Comparison of ENCODE assay signal across 8 cellular contexts in genomic region chr17:38752119-38752929, GRCh38. TPM values are rescaled to one million over a fixed set of nuclear protein-coding genes. Genes with fewer than 3 reads are reported as not detected.
A peak's percentile ranks its signal among the peaks of the same experiment; 100 is the strongest.
DNase-seq lines count a peak whose midpoint lies in the region; ATAC-seq lines count a peak whose summit lies in the region.

Gene PSMB3, plus strand, starts transcription at chr17:38752741. Its CDS starts 86 bp downstream, at chr17:38752827.

- H3K27ac ChIP-seq in effector memory CD4-positive, alpha-beta T cell (ENCODE audit: insufficient read depth, low read length, poor library complexity, severe bottlenecking) = peak within 1 kb of the TSS; percentile 86

- POLR2A ChIA-PET in activated CD8-positive, alpha-beta memory T cell treated with anti-CD3 and anti-CD28 coated beads for 36 hours (lab: Charles Lee) = interaction anchor here (0.5 to 1.2 kb wide), 8 partner anchors 45 to 448 kb away, joined by 3 to 8 read pairs (median 3); partner anchors contain the start of genes LASP1, RPL19 and RPL23

- no peaks in the 10 kb centered on the region for H3K9me3 ChIP-seq in effector memory CD4-positive, alpha-beta T cell (ENCODE audit: control insufficient read depth, low read length)

- CTCF ChIA-PET in activated CD8-positive, alpha-beta memory T cell treated with anti-CD3 and anti-CD28 coated beads for 36 hours (lab: Charles Lee) = interaction anchor here (0.8 to 3.4 kb wide), 4 partner anchors 18 to 107 kb away, joined by 3 to 18 read pairs (median 4); no protein-coding TSS in a partner anchor

- peaks cover 11% of the 10 kb centered on the region for H3K36me3 ChIP-seq in effector memory CD4-positive, alpha-beta T cell (ENCODE audit: control insufficient read depth, insufficient read depth, low read length)

- H3K27me3 ChIP-seq in effector memory CD4-positive, alpha-beta T cell (replicated peaks; ENCODE audit: control insufficient read depth, insufficient read depth, low read length, poor library complexity, severe bottlenecking) = peaks cover 28% of the 10 kb centered on the region

- peak; percentile 63 for ATAC-seq in GM21367 (IDR thresholded peaks at IDR 0.05; ENCODE audit: unreplicated experiment)

- DNase-seq in COLO829 (ENCODE audit: low spot score) (peak; percentile 99), HT1080 (ENCODE audit: low read depth) (peak; percentile 99), NOMO-1 (lab: John Stamatoyannopoulos, UW; ENCODE audit: unreplicated experiment in 2 of 2) (peak; percentile 99 to 100), medulla oblongata (ENCODE audit: extremely low spot score) (peak; percentile 100)
- peak; percentile 94 to 96 (median 96) for DNase-seq in effector memory CD4-positive, alpha-beta T cell
- DNase-seq in stimulated activated CD4-positive, alpha-beta T cell treated with anti-CD3 and anti-CD28 coated beads, TNF-alpha, amount 100 ng/mL, for 48 hours (ENCODE audit: low read depth in 3 of 3) = peak; percentile 94 to 98 (median 96)

- H3K4me3 ChIP-seq in effector memory CD4-positive, alpha-beta T cell (ENCODE audit: insufficient read depth, low read depth, low read length, poor library complexity, severe bottlenecking) = peak within 1 kb of the TSS; percentile 99

- peaks cover 49% of the 10 kb centered on the region for H3K4me1 ChIP-seq in effector memory CD4-positive, alpha-beta T cell (ENCODE audit: control insufficient read depth, insufficient read depth, low read length, poor library complexity, severe bottlenecking)

RNA-seq across cellular contexts. Expression of gene PSMB3, which starts in this region (rescaled TPM):
- 388 and 548 TPM in 2 replicates for total RNA-seq in HT1080 (2014; rRNA removed; shearing (Covaris generic))
- 271 and 305 TPM in 2 replicates for polyA plus RNA-seq in HT1080 (2015; cell fraction: cytosol; rRNA removed)
- 230 and 238 TPM in 2 replicates for polyA plus RNA-seq in HT1080 (2015; cell fraction: nucleus; rRNA removed)
- total RNA-seq in activated CD8-positive, alpha-beta memory T cell treated with anti-CD3 and anti-CD28 coated beads for 36 hours = 100 to 1,000 TPM; 299 to 330 TPM

Comparison
In these comparisons a context has a peak if more than half of its experiments do, and no peak if none do; other contexts are left out.
1. Peak in every context shown above with its lines: DNase-seq, ATAC-seq, H3K4me3 ChIP-seq and H3K27ac ChIP-seq.